In genomic region chr20:53002786-53003185, GRCh38 we compare ENCODE assay signal across 30 cellular contexts. TPM values are rescaled to one million over a fixed set of nuclear protein-coding genes. Genes with fewer than 3 reads are reported as not detected.
DNase-seq lines count a peak whose midpoint lies in the region; ATAC-seq and TF ChIP-seq lines count a peak whose summit lies in the region.
"Had no signal": no experiment of that assay in that cellular context is flagged by ENCODE, and none has a peak within 500 bp of the region (broad histone marks: within the 10 kb centered on the region; RNA-seq: fewer than 3 reads in every experiment).

No MANE protein-coding gene starts in this region.

- no peaks in the 10 kb centered on the region for H3K79me1 ChIP-seq in H9 (ENCODE audit: insufficient read depth, low read depth, low read length, poor library complexity, severe bottlenecking)

- H4K8ac ChIP-seq in H9 (replicated peaks; ENCODE audit: insufficient read length, low read depth, low read length), result no peak overlapping the region

- no peak for TF ChIP-seq CTCF in MM.1S (IDR thresholded peaks at IDR 0.05; ENCODE audit: low read length)
- no peak for TF ChIP-seq CTCF in neural cell (IDR thresholded peaks at IDR 0.05; ENCODE audit: poor library complexity, severe bottlenecking)
- no peak for TF ChIP-seq CTCF in SK-N-SH (IDR thresholded peaks at IDR 0.05)
- TF ChIP-seq CTCF in H9 (conservative IDR thresholded peaks at IDR 0.05), result no peak

- no peak overlapping the region for H2BK120ac ChIP-seq in H9 (ENCODE audit: low read depth, low read length, poor library complexity, severe bottlenecking)

- H3K79me2 ChIP-seq in MM.1S (ENCODE audit: low read length), result no peaks in the 10 kb centered on the region
- no peaks in the 10 kb centered on the region for H3K79me2 ChIP-seq in neural cell (replicated peaks; ENCODE audit: insufficient read depth, low read length)
- no peaks in the 10 kb centered on the region for H3K79me2 ChIP-seq in SK-N-SH (ENCODE audit: insufficient read depth)
- H3K79me2 ChIP-seq in H9 (ENCODE audit: insufficient read depth, low read length), result no peaks in the 10 kb centered on the region

- H3K27me3 Mint-ChIP-seq in activated T-cell treated with anti-CD3 and anti-CD28 coated beads, Interleukin-2, amount 50 U/mL, for 72 hours (ENCODE audit: low read depth), result no peaks in the 10 kb centered on the region
- H3K27me3 Mint-ChIP-seq in activated T-cell treated with anti-CD3 and anti-CD28 coated beads, Interleukin-2, amount 50 U/mL, for 24 hours, result no peaks in the 10 kb centered on the region
- no peaks in the 10 kb centered on the region for H3K27me3 Mint-ChIP-seq in activated T-helper 2 cell treated with anti-CD3 and anti-CD28 coated beads, Interferon-gamma antibody, Interleukin-2, Interleukin-4, amounts not matched to agents 10 μg/mL and 5 μg/mL and 100 μg/mL, durations not matched to agents 14 hours and 24 hours and 36 hours (ENCODE audit: low read depth)
- no peaks in the 10 kb centered on the region; the same call in 1 of the 2 replicates for H3K27me3 Mint-ChIP-seq in H9 (ENCODE audit: low read depth)

- CTCF ChIA-PET in SK-N-SH (lab: Yijun Ruan, JAX), result interaction anchor here (1.2 kb wide), 1 partner anchor 14 kb away, joined by 3 read pairs; no protein-coding TSS in a partner anchor

- H3K9me3 Mint-ChIP-seq in activated T-cell treated with anti-CD3 and anti-CD28 coated beads, Interleukin-2, amount 50 U/mL, for 72 hours, result peaks cover 0 to 2% of the 10 kb centered on the region in 2 donors
- no peaks in the 10 kb centered on the region for H3K9me3 Mint-ChIP-seq in activated T-cell treated with anti-CD3 and anti-CD28 coated beads, Interleukin-2, amount 50 U/mL, for 24 hours
- H3K9me3 Mint-ChIP-seq in activated T-helper 2 cell treated with anti-CD3 and anti-CD28 coated beads, Interferon-gamma antibody, Interleukin-2, Interleukin-4, amounts not matched to agents 10 μg/mL and 5 μg/mL and 100 μg/mL, durations not matched to agents 14 hours and 24 hours and 36 hours, result no peaks in the 10 kb centered on the region
- H3K9me3 Mint-ChIP-seq in H9, result no peaks in the 10 kb centered on the region
- H3K9me3 Mint-ChIP-seq: activated T-cell treated with anti-CD3 and anti-CD28 coated beads, Interleukin-2, amount 50 U/mL, for 4 hours; WTC11 had no signal

- H3K4me2 ChIP-seq in MM.1S (ENCODE audit: low read depth, low read length) (peak overlapping the region; percentile 49), neural cell (ENCODE audit: low read length) (no peak overlapping the region), SK-N-SH (no peak overlapping the region), H9 (ENCODE audit: insufficient read depth, insufficient read length, low read length) (no peak overlapping the region)

- TF ChIP-seq RAD21 in neural cell (conservative IDR thresholded peaks at IDR 0.05) (no peak), SK-N-SH (IDR thresholded peaks at IDR 0.05; ENCODE audit: low read length) (no peak)

- H4K91ac ChIP-seq in H9 (ENCODE audit: insufficient read length, low read depth, low read length), result no peak overlapping the region

- H3K9me2 ChIP-seq in MM.1S (replicated peaks; ENCODE audit: insufficient read depth, low read length) (no peaks in the 10 kb centered on the region), neural cell (ENCODE audit: insufficient read depth, low read length) (no peaks in the 10 kb centered on the region), SK-N-SH (no peaks in the 10 kb centered on the region)

- H3T11ph ChIP-seq in H9 (ENCODE audit: low read length), result no peak overlapping the region

- H4K5ac ChIP-seq in H9 (ENCODE audit: insufficient read length, low read depth, low read length), result no peak overlapping the region

- no peak overlapping the region for H3K4ac ChIP-seq in H9 (ENCODE audit: low read depth, low read length)

- H2BK15ac ChIP-seq in H9 (ENCODE audit: low read depth, low read length), result no peak overlapping the region

- peak overlapping the region; percentile 27; the same call in 1 of the 2 replicates for H2AFZ ChIP-seq in MM.1S (ENCODE audit: low read length)
- H2AFZ ChIP-seq in neural cell (ENCODE audit: low read depth, low read length), result no peak overlapping the region
- no peak overlapping the region for H2AFZ ChIP-seq in SK-N-SH (ENCODE audit: low read depth)
- H2AFZ ChIP-seq in H9 (ENCODE audit: low read length), result no peak overlapping the region

- H3K9me3 ChIP-seq in MM.1S (replicated peaks; ENCODE audit: insufficient read depth, low read length) (no peaks in the 10 kb centered on the region), neural cell (ENCODE audit: low read length) (no peaks in the 10 kb centered on the region), SK-N-SH (no peaks in the 10 kb centered on the region), H9 (ENCODE audit: control insufficient read depth, low read depth, low read length) (no peaks in the 10 kb centered on the region)
- H3K9me3 ChIP-seq: BLaER1 treated with 17β-estradiol and CSF1 and Interleukin-3, amounts not matched to agents 10 nM and 100 nM; heart right ventricle; pancreas; right atrium auricular region; spleen; testis had no signal

- no peak overlapping the region for H3K23ac ChIP-seq in H9 (ENCODE audit: insufficient read length, low read depth, low read length)

- peaks cover 0 to 7% of the 10 kb centered on the region in 2 donors for H3K36me3 Mint-ChIP-seq in activated T-cell treated with anti-CD3 and anti-CD28 coated beads, Interleukin-2, amount 50 U/mL, for 72 hours (ENCODE audit: insufficient read depth in 2 of 2)
- peaks cover 21% of the 10 kb centered on the region for H3K36me3 Mint-ChIP-seq in activated T-cell treated with anti-CD3 and anti-CD28 coated beads, Interleukin-2, amount 50 U/mL, for 24 hours (ENCODE audit: low read depth)
- peaks cover 12% of the 10 kb centered on the region for H3K36me3 Mint-ChIP-seq in activated T-helper 2 cell treated with anti-CD3 and anti-CD28 coated beads, Interferon-gamma antibody, Interleukin-2, Interleukin-4, amounts not matched to agents 10 μg/mL and 5 μg/mL and 100 μg/mL, durations not matched to agents 14 hours and 24 hours and 36 hours (ENCODE audit: low read depth)
- no peaks in the 10 kb centered on the region for H3K36me3 Mint-ChIP-seq in H9 (ENCODE audit: insufficient read depth in 1 of 3, low read depth in 3 of 3)
- H3K36me3 Mint-ChIP-seq: naive B cell, WTC11 had no signal

- no peak overlapping the region for H3K56ac ChIP-seq in H9 (ENCODE audit: insufficient read length, low read depth, low read length)

- no peak overlapping the region for H3K9ac ChIP-seq in MM.1S (ENCODE audit: low read length)
- peak overlapping the region; percentile 36 for H3K9ac ChIP-seq in neural cell (ENCODE audit: low read length)
- H3K9ac ChIP-seq in SK-N-SH, result no peak overlapping the region
- H3K9ac ChIP-seq in H9 (ENCODE audit: extremely low read depth, insufficient read length, low read length), result no peak overlapping the region
- H3K9ac ChIP-seq: BLaER1 treated with 17β-estradiol and CSF1 and Interleukin-3, amounts not matched to agents 10 nM and 100 nM had no signal

- no peak overlapping the region for H3K4me3 ChIP-seq in MM.1S (ENCODE audit: low read length)
- peak overlapping the region; percentile 44 for H3K4me3 ChIP-seq in neural cell (ENCODE audit: low read length)
- no peak overlapping the region for H3K4me3 ChIP-seq in SK-N-SH (ENCODE audit: low read depth in 2 of 2, low read length in 1 of 2)
- H3K4me3 ChIP-seq: BLaER1 treated with 17β-estradiol and CSF1 and Interleukin-3, amounts not matched to agents 10 nM and 100 nM; heart right ventricle; pancreas; right atrium auricular region; spleen; testis had no signal

- H2BK5ac ChIP-seq in H9 (ENCODE audit: insufficient read length, low read length), result no peak overlapping the region

- H3K27ac Mint-ChIP-seq in activated T-cell treated with anti-CD3 and anti-CD28 coated beads, Interleukin-2, amount 50 U/mL, for 72 hours, result peak overlapping the region; percentile 88
- H3K27ac Mint-ChIP-seq in activated T-cell treated with anti-CD3 and anti-CD28 coated beads, Interleukin-2, amount 50 U/mL, for 24 hours, result no peak overlapping the region
- H3K27ac Mint-ChIP-seq in activated T-helper 2 cell treated with anti-CD3 and anti-CD28 coated beads, Interferon-gamma antibody, Interleukin-2, Interleukin-4, amounts not matched to agents 10 μg/mL and 5 μg/mL and 100 μg/mL, durations not matched to agents 14 hours and 24 hours and 36 hours, result peak overlapping the region; percentile 28
- H3K27ac Mint-ChIP-seq in H9, result no peak overlapping the region
- H3K27ac Mint-ChIP-seq: WTC11 had no signal

- no peak overlapping the region for H3K4me3 Mint-ChIP-seq in activated T-cell treated with anti-CD3 and anti-CD28 coated beads, Interleukin-2, amount 50 U/mL, for 72 hours
- H3K4me3 Mint-ChIP-seq in activated T-cell treated with anti-CD3 and anti-CD28 coated beads, Interleukin-2, amount 50 U/mL, for 24 hours, result no peak overlapping the region
- H3K4me3 Mint-ChIP-seq in activated T-helper 2 cell treated with anti-CD3 and anti-CD28 coated beads, Interferon-gamma antibody, Interleukin-2, Interleukin-4, amounts not matched to agents 10 μg/mL and 5 μg/mL and 100 μg/mL, durations not matched to agents 14 hours and 24 hours and 36 hours (ENCODE audit: low read depth), result no peak overlapping the region
- H3K4me3 Mint-ChIP-seq in H9, result no peak overlapping the region
- H3K4me3 Mint-ChIP-seq: WTC11 had no signal

- H4K20me1 ChIP-seq in MM.1S (ENCODE audit: insufficient read depth, low read length), result no peaks in the 10 kb centered on the region
- no peaks in the 10 kb centered on the region for H4K20me1 ChIP-seq in neural cell (ENCODE audit: insufficient read depth)
- H4K20me1 ChIP-seq in SK-N-SH (ENCODE audit: insufficient read depth), result no peaks in the 10 kb centered on the region
- H4K20me1 ChIP-seq in H9 (ENCODE audit: control insufficient read depth, insufficient read depth, insufficient read length), result no peaks in the 10 kb centered on the region
- H4K20me1 ChIP-seq: BLaER1 treated with 17β-estradiol and CSF1 and Interleukin-3, amounts not matched to agents 10 nM and 100 nM had no signal

- no peak overlapping the region for H2BK20ac ChIP-seq in H9 (ENCODE audit: low read depth, low read length, poor library complexity, severe bottlenecking)

- H3F3A ChIP-seq in MM.1S (ENCODE audit: insufficient read depth, low read length) (peaks cover 32% of the 10 kb centered on the region), neural cell (ENCODE audit: insufficient read depth, low read length, poor library complexity, severe bottlenecking) (peaks cover 5% of the 10 kb centered on the region), SK-N-SH (replicated peaks; ENCODE audit: insufficient read depth) (no peaks in the 10 kb centered on the region)

- no peaks in the 10 kb centered on the region for H3K23me2 ChIP-seq in H9 (ENCODE audit: insufficient read length, low read depth, low read length, poor library complexity, severe bottlenecking)

- no peak overlapping the region for H3K18ac ChIP-seq in H9 (ENCODE audit: insufficient read length, low read depth, low read length)

- H3K27me3 ChIP-seq in MM.1S (replicated peaks; ENCODE audit: insufficient read depth, low read length) (no peaks in the 10 kb centered on the region), neural cell (ENCODE audit: insufficient read depth, low read depth, low read length) (no peaks in the 10 kb centered on the region), SK-N-SH (ENCODE audit: insufficient read depth) (no peaks in the 10 kb centered on the region), H9 (ENCODE audit: insufficient read depth, low read length) (no peaks in the 10 kb centered on the region)
- H3K27me3 ChIP-seq: BLaER1 treated with 17β-estradiol and CSF1 and Interleukin-3, amounts not matched to agents 10 nM and 100 nM; brain microvascular endothelial cell; pancreas; right atrium auricular region; spleen; testis had no signal

- H2BK12ac ChIP-seq in H9 (ENCODE audit: insufficient read length, low read depth, low read length), result no peak overlapping the region

- POLR2A ChIA-PET in SK-N-SH (lab: Yijun Ruan, JAX), result interaction anchor here (0.6 kb wide), 1 partner anchor 760 kb away, joined by 3 read pairs; no protein-coding TSS in a partner anchor

- H3K36me3 ChIP-seq in MM.1S (replicated peaks; ENCODE audit: insufficient read depth, low read length) (no peaks in the 10 kb centered on the region), neural cell (ENCODE audit: insufficient read depth, low read length) (no peaks in the 10 kb centered on the region), SK-N-SH (replicated peaks in 1 of 2; ENCODE audit: control insufficient read depth in 1 of 2, insufficient read depth in 2 of 2, low read length in 1 of 2) (no peaks in the 10 kb centered on the region)
- H3K36me3 ChIP-seq: BLaER1 treated with 17β-estradiol and CSF1 and Interleukin-3, amounts not matched to agents 10 nM and 100 nM; brain microvascular endothelial cell; heart right ventricle; pancreas; right atrium auricular region; spleen had no signal

- H3K27ac ChIP-seq in MM.1S (ENCODE audit: low read length), result peak overlapping the region; percentile 89; the same call in 1 of the 2 replicates
- H3K27ac ChIP-seq in neural cell (ENCODE audit: low read length), result peak overlapping the region; percentile 78
- H3K27ac ChIP-seq in SK-N-SH (ENCODE audit: low read depth in 2 of 2, low read length in 1 of 2), result peak overlapping the region in 1 of 2 experiments; percentile 76; a peak in 1 of 4 replicates
- no peak overlapping the region for H3K27ac ChIP-seq in H9 (ENCODE audit: insufficient read length, low read depth, low read length)
- H3K27ac ChIP-seq: brain microvascular endothelial cell, HL-60, right atrium auricular region, testis had no signal

- no peak for DNase-seq in activated T-cell treated with anti-CD3 and anti-CD28 coated beads, Interleukin-2, amount 50 U/mL, for 72 hours
- DNase-seq in activated T-cell treated with anti-CD3 and anti-CD28 coated beads, Interleukin-2, amount 50 U/mL, for 24 hours, result no peak
- no peak for DNase-seq in MM.1S
- no peak for DNase-seq in activated T-helper 2 cell treated with anti-CD3 and anti-CD28 coated beads, Interferon-gamma antibody, Interleukin-2, Interleukin-4, amounts not matched to agents 10 μg/mL and 5 μg/mL and 100 μg/mL, durations not matched to agents 14 hours and 24 hours and 36 hours (ENCODE audit: low spot score)
- DNase-seq in SIG-M5 treated with dmso at 0.1 percent for 504 hours (lab: John Stamatoyannopoulos, UW; ENCODE audit: unreplicated experiment), result no peak
- no peak for DNase-seq in SK-N-SH
- no peak for DNase-seq in H9
- DNase-seq: activated T-cell treated with anti-CD3 and anti-CD28 coated beads, Interleukin-2, amount 50 U/mL, for 4 hours; brain microvascular endothelial cell; effector CD8-positive, alpha-beta T cell; erythroblast; foreskin fibroblast; heart right ventricle; Karpas-422; left cardiac atrium; naive B cell; NCI-H1694; NCI-H2171 treated with DMSO at 0.1 percent for 48 hours; NCI-H526; pancreas; RPMI8226; spleen; stimulated activated naive CD4-positive, alpha-beta T cell treated with Interleukin-2 at 50 U/mL for 16 hours; T1000; testis had no signal

- intact Hi-C loops in activated T-helper 2 cell treated with anti-CD3 and anti-CD28 coated beads, Interferon-gamma antibody, Interleukin-2, Interleukin-4, amounts not matched to agents 10 μg/mL and 5 μg/mL and 100 μg/mL, durations not matched to agents 14 hours and 24 hours and 36 hours (cut with micrococcal nuclease), result no loop called here

- 55% methylated on average over 5 of the region's 5 CpGs for WGBS in SK-N-SH (ENCODE audit: low lambda C conversion rate)
- no CpG with 5 or more reads among the region's 5 CpGs for WGBS in H9 (ENCODE audit: extremely low coverage, insufficient read length, low lambda C conversion rate)

- no peak overlapping the region for H2AK5ac ChIP-seq in H9 (ENCODE audit: insufficient read length, low read length)

- no peak for ATAC-seq in activated T-cell treated with anti-CD3 and anti-CD28 coated beads, Interleukin-2, amount 50 U/mL, for 72 hours (replicated peaks in 1 of 2)
- ATAC-seq: heart right ventricle, left cardiac atrium, WTC11 had no signal

- H3K4me1 ChIP-seq in MM.1S (ENCODE audit: low read length) (peaks cover 21% of the 10 kb centered on the region), SK-N-SH (ENCODE audit: control insufficient read depth in 1 of 2, insufficient read depth in 2 of 2, low read depth in 1 of 2, low read length in 1 of 2) (peaks cover 0 to 11% of the 10 kb centered on the region in 2 experiments; a peak in 3 of 4 replicates), H9 (ENCODE audit: insufficient read depth, low read length) (no peaks in the 10 kb centered on the region; the same call in 1 of the 2 replicates)
- H3K4me1 ChIP-seq: pancreas had no signal

- no peak overlapping the region for H3K14ac ChIP-seq in H9 (ENCODE audit: insufficient read depth, low read length)

- H3K4me1 Mint-ChIP-seq in activated T-cell treated with anti-CD3 and anti-CD28 coated beads, Interleukin-2, amount 50 U/mL, for 72 hours (ENCODE audit: low read depth), result peaks cover 53% of the 10 kb centered on the region
- peaks cover 74% of the 10 kb centered on the region for H3K4me1 Mint-ChIP-seq in activated T-cell treated with anti-CD3 and anti-CD28 coated beads, Interleukin-2, amount 50 U/mL, for 24 hours (ENCODE audit: low read depth)
- H3K4me1 Mint-ChIP-seq in activated T-helper 2 cell treated with anti-CD3 and anti-CD28 coated beads, Interferon-gamma antibody, Interleukin-2, Interleukin-4, amounts not matched to agents 10 μg/mL and 5 μg/mL and 100 μg/mL, durations not matched to agents 14 hours and 24 hours and 36 hours (ENCODE audit: low read depth), result peaks cover 33% of the 10 kb centered on the region
- peaks cover 2 to 6% of the 10 kb centered on the region in 2 experiments; a peak in 3 of 4 replicates for H3K4me1 Mint-ChIP-seq in H9

- TF ChIP-seq EP300 in neural cell (conservative IDR thresholded peaks at IDR 0.05; ENCODE audit: poor library complexity, severe bottlenecking) (no peak), SK-N-SH (IDR thresholded peaks at IDR 0.05; ENCODE audit: borderline replicate concordance in 1 of 2, low read depth in 1 of 2, low read length in 1 of 2) (no peak)

RNA-seq across cellular contexts. Expression of gene TSHZ2, which starts 30.6 kb away (rescaled TPM):
- 10 to 100 TPM; 29.3 to 56.7 TPM for total RNA-seq in activated T-cell treated with anti-CD3 and anti-CD28 coated beads, Interleukin-2, amount 50 U/mL, for 72 hours
- total RNA-seq in activated T-helper 2 cell treated with anti-CD3 and anti-CD28 coated beads, Interferon-gamma antibody, Interleukin-2, Interleukin-4, amounts not matched to agents 10 μg/mL and 5 μg/mL and 100 μg/mL, durations not matched to agents 14 hours and 24 hours and 36 hours, result 19.8 and 23.0 TPM in 2 replicates
- 4.6 and 6.0 TPM in 2 replicates for polyA plus RNA-seq in neural cell
- 39.4 and 52.6 TPM in 2 replicates for polyA minus RNA-seq in neural cell
- polyA plus RNA-seq in SK-N-SH (2012; rRNA removed), result 0.11 and 0.13 TPM in 2 replicates
- 0.12 and 0.26 TPM in 2 replicates for polyA plus RNA-seq in SK-N-SH (2012; cell fraction: cytosol; rRNA removed)
- polyA plus RNA-seq in SK-N-SH (2012; cell fraction: nucleus; rRNA removed), result 0.13 and 0.27 TPM in 2 replicates
- 0.07 TPM in 1 of 2 replicates, not detected in the other for total RNA-seq in H9 (2021)

Comparison
In these comparisons a context has a peak if more than half of its experiments do, and no peak if none do; other contexts are left out.
1. H3K27ac Mint-ChIP-seq: peak in activated T-cell treated with anti-CD3 and anti-CD28 coated beads, Interleukin-2, amount 50 U/mL, for 72 hours (single experiment) and activated T-helper 2 cell treated with anti-CD3 and anti-CD28 coated beads, Interferon-gamma antibody, Interleukin-2, Interleukin-4, amounts not matched to agents 10 μg/mL and 5 μg/mL and 100 μg/mL, durations not matched to agents 14 hours and 24 hours and 36 hours (single experiment); none in activated T-cell treated with anti-CD3 and anti-CD28 coated beads, Interleukin-2, amount 50 U/mL, for 24 hours (single experiment) and H9 (0 of 3).
2. RNA of gene TSHZ2, which starts 30.6 kb away (total RNA-seq): 29.3 to 56.7 TPM in activated T-cell treated with anti-CD3 and anti-CD28 coated beads, Interleukin-2, amount 50 U/mL, for 72 hours and 19.8 to 23.0 TPM in activated T-helper 2 cell treated with anti-CD3 and anti-CD28 coated beads, Interferon-gamma antibody, Interleukin-2, Interleukin-4, amounts not matched to agents 10 μg/mL and 5 μg/mL and 100 μg/mL, durations not matched to agents 14 hours and 24 hours and 36 hours; 0.07 TPM in H9; every median in the first group is over 10 times any median in the second.